ENCODE assay signal across 1 cellular context in the genomic region with DNA sequence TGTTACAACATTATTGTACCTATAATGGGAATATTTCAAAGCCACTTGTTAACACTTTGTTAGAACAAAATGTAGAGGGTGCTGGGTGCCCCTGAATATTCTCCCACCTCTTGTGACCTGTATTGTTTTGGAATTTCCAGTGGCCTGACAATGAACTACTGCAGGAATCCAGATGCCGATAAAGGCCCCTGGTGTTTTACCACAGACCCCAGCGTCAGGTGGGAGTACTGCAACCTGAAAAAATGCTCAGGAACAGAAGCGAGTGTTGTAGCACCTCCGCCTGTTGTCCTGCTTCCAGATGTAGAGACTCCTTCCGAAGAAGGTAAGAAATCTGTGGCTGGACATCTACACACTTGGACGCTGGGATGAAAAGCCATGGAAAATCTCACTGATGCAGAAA.
TF ChIP-seq lines count a peak whose summit lies in the region.

No MANE protein-coding gene starts in this region.

TF ChIP-seq in GM23338, 12 proteins besides CTCF, POLR2A, EP300 and RAD21 (continued from another document):
- TF ChIP-seq, protein P1, sequence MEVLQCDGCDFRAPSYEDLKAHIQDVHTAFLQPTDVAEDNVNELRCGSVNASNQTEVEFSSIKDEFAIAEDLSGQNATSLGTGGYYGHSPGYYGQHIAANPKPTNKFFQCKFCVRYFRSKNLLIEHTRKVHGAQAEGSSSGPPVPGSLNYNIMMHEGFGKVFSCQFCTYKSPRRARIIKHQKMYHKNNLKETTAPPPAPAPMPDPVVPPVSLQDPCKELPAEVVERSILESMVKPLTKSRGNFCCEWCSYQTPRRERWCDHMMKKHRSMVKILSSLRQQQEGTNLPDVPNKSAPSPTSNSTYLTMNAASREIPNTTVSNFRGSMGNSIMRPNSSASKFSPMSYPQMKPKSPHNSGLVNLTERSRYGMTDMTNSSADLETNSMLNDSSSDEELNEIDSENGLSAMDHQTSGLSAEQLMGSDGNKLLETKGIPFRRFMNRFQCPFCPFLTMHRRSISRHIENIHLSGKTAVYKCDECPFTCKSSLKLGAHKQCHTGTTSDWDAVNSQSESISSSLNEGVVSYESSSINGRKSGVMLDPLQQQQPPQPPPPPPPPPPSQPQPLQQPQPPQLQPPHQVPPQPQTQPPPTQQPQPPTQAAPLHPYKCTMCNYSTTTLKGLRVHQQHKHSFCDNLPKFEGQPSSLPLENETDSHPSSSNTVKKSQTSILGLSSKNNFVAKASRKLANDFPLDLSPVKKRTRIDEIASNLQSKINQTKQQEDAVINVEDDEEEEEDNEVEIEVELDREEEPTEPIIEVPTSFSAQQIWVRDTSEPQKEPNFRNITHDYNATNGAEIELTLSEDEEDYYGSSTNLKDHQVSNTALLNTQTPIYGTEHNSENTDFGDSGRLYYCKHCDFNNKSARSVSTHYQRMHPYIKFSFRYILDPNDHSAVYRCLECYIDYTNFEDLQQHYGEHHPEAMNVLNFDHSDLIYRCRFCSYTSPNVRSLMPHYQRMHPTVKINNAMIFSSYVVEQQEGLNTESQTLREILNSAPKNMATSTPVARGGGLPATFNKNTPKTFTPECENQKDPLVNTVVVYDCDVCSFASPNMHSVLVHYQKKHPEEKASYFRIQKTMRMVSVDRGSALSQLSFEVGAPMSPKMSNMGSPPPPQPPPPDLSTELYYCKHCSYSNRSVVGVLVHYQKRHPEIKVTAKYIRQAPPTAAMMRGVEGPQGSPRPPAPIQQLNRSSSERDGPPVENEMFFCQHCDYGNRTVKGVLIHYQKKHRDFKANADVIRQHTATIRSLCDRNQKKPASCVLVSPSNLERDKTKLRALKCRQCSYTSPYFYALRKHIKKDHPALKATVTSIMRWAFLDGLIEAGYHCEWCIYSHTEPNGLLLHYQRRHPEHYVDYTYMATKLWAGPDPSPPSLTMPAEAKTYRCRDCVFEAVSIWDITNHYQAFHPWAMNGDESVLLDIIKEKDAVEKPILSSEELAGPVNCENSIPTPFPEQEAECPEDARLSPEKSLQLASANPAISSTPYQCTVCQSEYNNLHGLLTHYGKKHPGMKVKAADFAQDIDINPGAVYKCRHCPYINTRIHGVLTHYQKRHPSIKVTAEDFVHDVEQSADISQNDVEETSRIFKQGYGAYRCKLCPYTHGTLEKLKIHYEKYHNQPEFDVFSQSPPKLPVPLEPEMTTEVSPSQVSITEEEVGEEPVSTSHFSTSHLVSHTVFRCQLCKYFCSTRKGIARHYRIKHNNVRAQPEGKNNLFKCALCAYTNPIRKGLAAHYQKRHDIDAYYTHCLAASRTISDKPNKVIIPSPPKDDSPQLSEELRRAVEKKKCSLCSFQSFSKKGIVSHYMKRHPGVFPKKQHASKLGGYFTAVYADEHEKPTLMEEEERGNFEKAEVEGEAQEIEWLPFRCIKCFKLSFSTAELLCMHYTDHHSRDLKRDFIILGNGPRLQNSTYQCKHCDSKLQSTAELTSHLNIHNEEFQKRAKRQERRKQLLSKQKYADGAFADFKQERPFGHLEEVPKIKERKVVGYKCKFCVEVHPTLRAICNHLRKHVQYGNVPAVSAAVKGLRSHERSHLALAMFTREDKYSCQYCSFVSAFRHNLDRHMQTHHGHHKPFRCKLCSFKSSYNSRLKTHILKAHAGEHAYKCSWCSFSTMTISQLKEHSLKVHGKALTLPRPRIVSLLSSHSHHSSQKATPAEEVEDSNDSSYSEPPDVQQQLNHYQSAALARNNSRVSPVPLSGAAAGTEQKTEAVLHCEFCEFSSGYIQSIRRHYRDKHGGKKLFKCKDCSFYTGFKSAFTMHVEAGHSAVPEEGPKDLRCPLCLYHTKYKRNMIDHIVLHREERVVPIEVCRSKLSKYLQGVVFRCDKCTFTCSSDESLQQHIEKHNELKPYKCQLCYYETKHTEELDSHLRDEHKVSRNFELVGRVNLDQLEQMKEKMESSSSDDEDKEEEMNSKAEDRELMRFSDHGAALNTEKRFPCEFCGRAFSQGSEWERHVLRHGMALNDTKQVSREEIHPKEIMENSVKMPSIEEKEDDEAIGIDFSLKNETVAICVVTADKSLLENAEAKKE (CRISPR knock-in tag; IDR thresholded peaks at IDR 0.05): no peak
- TF ChIP-seq EZH2phosphoT487 (IDR thresholded peaks at IDR 0.05; ENCODE audit: unreplicated experiment) (no peak), JUNB (IDR thresholded peaks at IDR 0.05; ENCODE audit: unreplicated experiment) (no peak), NANOG (IDR thresholded peaks at IDR 0.05; ENCODE audit: borderline replicate concordance) (no peak), CREB1 (CRISPR knock-in tag; IDR thresholded peaks at IDR 0.05; ENCODE audit: low read depth) (no peak), ZNF331 (CRISPR knock-in tag; IDR thresholded peaks at IDR 0.05; ENCODE audit: low read depth) (no peak), ZNF114 (CRISPR knock-in tag; IDR thresholded peaks at IDR 0.05) (no peak), STAT1 (IDR thresholded peaks at IDR 0.05; ENCODE audit: unreplicated experiment) (no peak)
- TF ChIP-seq, protein P2, sequence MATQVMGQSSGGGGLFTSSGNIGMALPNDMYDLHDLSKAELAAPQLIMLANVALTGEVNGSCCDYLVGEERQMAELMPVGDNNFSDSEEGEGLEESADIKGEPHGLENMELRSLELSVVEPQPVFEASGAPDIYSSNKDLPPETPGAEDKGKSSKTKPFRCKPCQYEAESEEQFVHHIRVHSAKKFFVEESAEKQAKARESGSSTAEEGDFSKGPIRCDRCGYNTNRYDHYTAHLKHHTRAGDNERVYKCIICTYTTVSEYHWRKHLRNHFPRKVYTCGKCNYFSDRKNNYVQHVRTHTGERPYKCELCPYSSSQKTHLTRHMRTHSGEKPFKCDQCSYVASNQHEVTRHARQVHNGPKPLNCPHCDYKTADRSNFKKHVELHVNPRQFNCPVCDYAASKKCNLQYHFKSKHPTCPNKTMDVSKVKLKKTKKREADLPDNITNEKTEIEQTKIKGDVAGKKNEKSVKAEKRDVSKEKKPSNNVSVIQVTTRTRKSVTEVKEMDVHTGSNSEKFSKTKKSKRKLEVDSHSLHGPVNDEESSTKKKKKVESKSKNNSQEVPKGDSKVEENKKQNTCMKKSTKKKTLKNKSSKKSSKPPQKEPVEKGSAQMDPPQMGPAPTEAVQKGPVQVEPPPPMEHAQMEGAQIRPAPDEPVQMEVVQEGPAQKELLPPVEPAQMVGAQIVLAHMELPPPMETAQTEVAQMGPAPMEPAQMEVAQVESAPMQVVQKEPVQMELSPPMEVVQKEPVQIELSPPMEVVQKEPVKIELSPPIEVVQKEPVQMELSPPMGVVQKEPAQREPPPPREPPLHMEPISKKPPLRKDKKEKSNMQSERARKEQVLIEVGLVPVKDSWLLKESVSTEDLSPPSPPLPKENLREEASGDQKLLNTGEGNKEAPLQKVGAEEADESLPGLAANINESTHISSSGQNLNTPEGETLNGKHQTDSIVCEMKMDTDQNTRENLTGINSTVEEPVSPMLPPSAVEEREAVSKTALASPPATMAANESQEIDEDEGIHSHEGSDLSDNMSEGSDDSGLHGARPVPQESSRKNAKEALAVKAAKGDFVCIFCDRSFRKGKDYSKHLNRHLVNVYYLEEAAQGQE (IDR thresholded peaks at IDR 0.05; ENCODE audit: unreplicated experiment): no peak
